In genomic region chr1:9689971-9690381, GRCh38 we compare ENCODE assay signal across 8 cellular contexts. TPM values are rescaled to one million over a fixed set of nuclear protein-coding genes. Genes with fewer than 3 reads are reported as not detected.
DNase-seq lines count a peak whose midpoint lies in the region; ATAC-seq and TF ChIP-seq lines count a peak whose summit lies in the region.

No MANE protein-coding gene starts in this region.

- H2AFZ ChIP-seq in osteoblast (ENCODE audit: low read length): peak overlapping the region; percentile 90

- H4K20me1 ChIP-seq in osteoblast (ENCODE audit: insufficient read depth, low read length): no peaks in the 10 kb centered on the region

- H3K27me3 ChIP-seq in osteoblast (ENCODE audit: insufficient read depth, low read length): no peaks in the 10 kb centered on the region

- DNase-seq in NCI-H1092 (lab: John Stamatoyannopoulos, UW): peak; percentile 5
- DNase-seq in NCI-H1092 treated with DMSO at 0.1 percent for 48 hours (lab: John Stamatoyannopoulos, UW): no peak
- DNase-seq in fibroblast of the aortic adventitia (ENCODE audit: low read depth): no peak
- peak; percentile 78 for DNase-seq in osteoblast (ENCODE audit: insufficient read length, low spot score, missing footprints)
- DNase-seq in NCI-H524 treated with DMSO at 0.1 percent for 48 hours (lab: John Stamatoyannopoulos, UW): no peak
- no peak for DNase-seq in Ammon's horn (ENCODE audit: low spot score)

- peak overlapping the region; percentile 61 for H3K27ac ChIP-seq in osteoblast (ENCODE audit: low read depth, low read length)

- no peak for TF ChIP-seq CTCF in WI38 (IDR thresholded peaks at IDR 0.05; ENCODE audit: low read depth, low read length)
- peak; percentile 11 for TF ChIP-seq CTCF in fibroblast of the aortic adventitia (IDR thresholded peaks at IDR 0.05; ENCODE audit: insufficient read depth, low read length)
- TF ChIP-seq CTCF in osteoblast (IDR thresholded peaks at IDR 0.05; ENCODE audit: extremely low read depth, low read depth, low read length): peak; percentile 13

- peak overlapping the region; percentile 93 for H3K4me2 ChIP-seq in osteoblast (ENCODE audit: insufficient read depth, low read length)

- H3K4me3 ChIP-seq in WI38 (ENCODE audit: low read depth, low read length): peak overlapping the region; percentile 63
- peak overlapping the region; percentile 69 for H3K4me3 ChIP-seq in fibroblast of the aortic adventitia (ENCODE audit: low read depth, low read length)
- peak overlapping the region; percentile 76 for H3K4me3 ChIP-seq in osteoblast (ENCODE audit: insufficient read depth, low read length)

- no peaks in the 10 kb centered on the region for H3K9me3 ChIP-seq in osteoblast (ENCODE audit: low read depth, low read length)

- no peaks in the 10 kb centered on the region for H3K79me2 ChIP-seq in osteoblast (ENCODE audit: insufficient read depth, low read length)

- ATAC-seq in GM21825 (IDR thresholded peaks at IDR 0.05; ENCODE audit: unreplicated experiment): no peak

- H3K4me1 ChIP-seq in osteoblast (ENCODE audit: insufficient read depth, low read length): peaks cover 39% of the 10 kb centered on the region

- no peaks in the 10 kb centered on the region for H3K36me3 ChIP-seq in osteoblast (ENCODE audit: insufficient read depth, low read length)

RNA-seq across cellular contexts. Expression of gene PIK3CD, which starts 38.4 kb away (rescaled TPM):
- total RNA-seq in fibroblast of the aortic adventitia (ENCODE audit: low replicate concordance): 3.0 and 6.5 TPM in 2 replicates
- 12.7 and 14.1 TPM in 2 replicates for total RNA-seq in osteoblast

Comparison
In these comparisons a context has a peak if more than half of its experiments do, and no peak if none do; other contexts are left out.
1. DNase-seq: peak in NCI-H1092 (single experiment) and osteoblast (single experiment); none in NCI-H1092 treated with DMSO at 0.1 percent for 48 hours (single experiment), fibroblast of the aortic adventitia (single experiment), NCI-H524 treated with DMSO at 0.1 percent for 48 hours (single experiment) and Ammon's horn (single experiment).
2. Peak in every context shown above with its lines, with median percentiles within 50 percentile points of each other: H3K4me3 ChIP-seq.